ENCODE assay signal across 17 cellular contexts in the genomic region with DNA sequence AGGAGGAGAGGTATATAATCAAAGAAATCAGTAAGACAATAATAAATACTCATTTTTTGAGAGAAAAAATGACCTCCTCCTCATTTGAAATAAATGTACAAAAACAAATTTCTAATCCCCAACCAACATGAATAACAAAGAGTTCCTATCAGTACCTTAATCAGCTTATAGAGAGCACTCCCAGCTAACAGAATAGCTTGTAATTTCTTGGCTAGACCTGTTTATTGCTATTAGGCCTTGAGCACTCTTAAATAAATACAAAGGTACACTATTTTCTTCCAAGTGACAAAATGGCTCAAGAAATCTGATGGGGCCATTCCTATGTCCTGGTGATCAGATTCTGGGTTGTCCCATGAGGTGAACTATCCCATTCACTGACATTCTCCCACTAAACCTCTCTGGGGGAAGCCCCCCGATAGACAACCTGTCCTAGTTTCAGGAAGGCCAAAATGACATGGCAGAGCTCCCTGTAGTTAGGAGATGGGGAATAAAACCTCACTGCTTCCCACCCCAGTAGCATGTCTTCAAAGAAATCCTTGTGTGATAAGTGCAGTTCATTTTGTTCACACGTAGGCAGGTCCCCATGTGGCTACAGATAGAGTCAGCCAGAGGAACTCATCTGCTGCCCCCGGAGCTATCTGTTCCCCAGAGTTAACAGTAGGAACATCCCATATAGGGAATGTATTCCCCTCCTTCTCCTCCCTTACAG.
A peak's percentile ranks its signal among the peaks of the same experiment; 100 is the strongest.
DNase-seq lines count a peak whose midpoint lies in the region; ATAC-seq and TF ChIP-seq lines count a peak whose summit lies in the region.
"Had no signal": no experiment of that assay in that cellular context is flagged by ENCODE, and none has a peak within 500 bp of the region (broad histone marks: within the 10 kb centered on the region; RNA-seq: fewer than 3 reads in every experiment).

No MANE protein-coding gene starts in this region.

- peak overlapping the region; percentile 95 for H3K27ac ChIP-seq in psoas muscle
- no peak overlapping the region for H3K27ac ChIP-seq in Peyer's patch

- no peaks in the 10 kb centered on the region; the same call in 1 of the 2 replicates for H3K27me3 Mint-ChIP-seq in HFFc6 (ENCODE audit: insufficient read depth)

- H3K27ac Mint-ChIP-seq in HFFc6: peak overlapping the region; percentile 30
- H3K27ac Mint-ChIP-seq: GM23338; stimulated activated effector memory CD8-positive, alpha-beta T cell treated with anti-CD3 and anti-CD28 coated beads, Interleukin-12 subunit alpha, Interleukin-12 subunit beta, amount 100 ng/mL, for 72 hours had no signal

- no peak for DNase-seq in HFFc6
- DNase-seq in OCI-M1 (lab: John Stamatoyannopoulos, UW): peak; percentile 30
- peak; percentile 3 to 10 for DNase-seq in cardiac fibroblast (ENCODE audit: low read depth in 2 of 2)
- DNase-seq in psoas muscle: no peak
- no peak for DNase-seq in BE2C
- DNase-seq in stimulated activated CD4-positive, alpha-beta T cell treated with anti-CD3 and anti-CD28 coated beads, Interleukin-4, amount 100 ng/mL, for 1 hour: no peak
- no peak for DNase-seq in Peyer's patch
- DNase-seq: C1 segment of cervical spinal cord; NCI-H1092; NCI-H2171; NK-92 treated with Interleukin-12 subunit alpha and Interleukin-12 subunit beta, amount 100 ng/mL, for 24 hours; occipital lobe; SIG-M5; small intestine had no signal

- ATAC-seq in psoas muscle: no peak
- ATAC-seq: GM23338; stimulated activated effector memory CD8-positive, alpha-beta T cell treated with anti-CD3 and anti-CD28 coated beads, Interleukin-12 subunit alpha, Interleukin-12 subunit beta, amount 100 ng/mL, for 72 hours had no signal

- H3K9me3 Mint-ChIP-seq in HFFc6: no peaks in the 10 kb centered on the region
- H3K9me3 Mint-ChIP-seq: GM23338 had no signal

- no peaks in the 10 kb centered on the region for H3K27me3 ChIP-seq in psoas muscle (ENCODE audit: insufficient read depth in 3 of 3, low read length in 2 of 3)
- H3K27me3 ChIP-seq in BE2C: no peaks in the 10 kb centered on the region
- H3K27me3 ChIP-seq in Peyer's patch: no peaks in the 10 kb centered on the region
- H3K27me3 ChIP-seq: tibial nerve had no signal

- WGBS in psoas muscle, 3 donors: 67 to 86% (median 71%) methylated on average over 3 of the region's 3 CpGs

- peak overlapping the region; percentile 71; the same call in 1 of the 2 replicates for H3K4me3 Mint-ChIP-seq in HFFc6
- H3K4me3 Mint-ChIP-seq: GM23338; stimulated activated effector memory CD8-positive, alpha-beta T cell treated with anti-CD3 and anti-CD28 coated beads, Interleukin-12 subunit alpha, Interleukin-12 subunit beta, amount 100 ng/mL, for 72 hours had no signal

- TF ChIP-seq CTCF in HFFc6 (IDR thresholded peaks at IDR 0.05): no peak
- TF ChIP-seq CTCF in cardiac fibroblast (IDR thresholded peaks at IDR 0.05; ENCODE audit: low read depth, low read length): no peak
- TF ChIP-seq CTCF in psoas muscle (IDR thresholded peaks at IDR 0.05): no peak
- no peak for TF ChIP-seq CTCF in BE2C (IDR thresholded peaks at IDR 0.05; ENCODE audit: low read depth, low read length)
- TF ChIP-seq CTCF in Peyer's patch (IDR thresholded peaks at IDR 0.05): no peak

- H3K4me3 ChIP-seq in cardiac fibroblast (replicated peaks in 1 of 2; ENCODE audit: low read depth in 2 of 2, low read length in 2 of 2) (no peak overlapping the region), psoas muscle (no peak overlapping the region), BE2C (ENCODE audit: low read depth, low read length) (no peak overlapping the region), Peyer's patch (no peak overlapping the region)
- H3K4me3 ChIP-seq: GM23338 had no signal

- H3K9me3 ChIP-seq in psoas muscle (no peaks in the 10 kb centered on the region), BE2C (no peaks in the 10 kb centered on the region), Peyer's patch (no peaks in the 10 kb centered on the region)
- H3K9me3 ChIP-seq: tibial nerve had no signal

- H3K4me1 Mint-ChIP-seq in HFFc6 (ENCODE audit: low read depth): peaks cover 36% of the 10 kb centered on the region
- H3K4me1 Mint-ChIP-seq: stimulated activated effector memory CD8-positive, alpha-beta T cell treated with anti-CD3 and anti-CD28 coated beads, Interleukin-12 subunit alpha, Interleukin-12 subunit beta, amount 100 ng/mL, for 72 hours had no signal

- TF ChIP-seq POLR2A in Peyer's patch (IDR thresholded peaks at IDR 0.05): no peak

- no peaks in the 10 kb centered on the region for H3K36me3 ChIP-seq in psoas muscle (ENCODE audit: insufficient read depth in 1 of 2, low read depth in 1 of 2)
- H3K36me3 ChIP-seq in BE2C: no peaks in the 10 kb centered on the region
- no peaks in the 10 kb centered on the region for H3K36me3 ChIP-seq in Peyer's patch

- H3K36me3 Mint-ChIP-seq in HFFc6 (ENCODE audit: low read depth): no peaks in the 10 kb centered on the region
- H3K36me3 Mint-ChIP-seq: stimulated activated effector memory CD8-positive, alpha-beta T cell treated with anti-CD3 and anti-CD28 coated beads, Interleukin-12 subunit alpha, Interleukin-12 subunit beta, amount 100 ng/mL, for 72 hours had no signal

- H3K4me1 ChIP-seq in psoas muscle: peaks cover 53% of the 10 kb centered on the region
- H3K4me1 ChIP-seq in BE2C: no peaks in the 10 kb centered on the region
- H3K4me1 ChIP-seq in Peyer's patch: peaks cover 0 to 20% (median 2%) of the 10 kb centered on the region in 4 donors

- intact Hi-C loops in psoas muscle (cut with DNase I): loop anchor here in 1 of 2 donors (5.0 kb wide), 1 partner anchor 637 kb away; no protein-coding TSS in a partner anchor

Comparison
In these comparisons a context has a peak if more than half of its experiments do, and no peak if none do; other contexts are left out.
1. DNase-seq: peak in OCI-M1 (single experiment) and cardiac fibroblast (2 of 2); none in HFFc6 (single experiment), psoas muscle (0 of 2), BE2C (single experiment), stimulated activated CD4-positive, alpha-beta T cell treated with anti-CD3 and anti-CD28 coated beads, Interleukin-4, amount 100 ng/mL, for 1 hour (single experiment) and Peyer's patch (0 of 3).